Comparison of ENCODE assay signal across 14 cellular contexts in the genomic region with DNA sequence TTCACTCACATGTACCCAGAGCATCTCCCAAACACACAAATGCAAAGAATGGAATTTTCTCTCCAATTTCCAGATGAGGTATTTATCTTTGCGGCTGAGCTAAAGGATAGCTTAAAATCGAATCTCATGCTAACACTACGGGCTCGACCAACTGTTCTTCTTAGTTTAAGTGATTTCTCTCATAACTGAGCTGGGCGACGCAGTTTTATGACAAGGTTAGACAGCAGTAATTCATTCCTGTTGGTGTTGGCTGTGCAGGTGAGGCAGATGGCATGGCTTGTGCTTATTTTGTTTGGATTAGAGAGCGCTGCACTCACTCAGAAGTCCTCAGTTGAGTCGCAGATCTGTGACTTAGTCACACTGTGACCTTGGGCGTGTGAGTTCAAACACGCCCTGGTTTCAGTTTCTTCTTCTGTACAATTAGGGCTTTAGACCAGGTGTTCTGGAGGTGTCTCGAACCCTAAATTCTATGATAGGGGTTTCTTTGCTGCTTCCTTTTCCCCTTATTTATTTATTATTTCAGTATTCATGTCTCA. TPM values are rescaled to one million over a fixed set of nuclear protein-coding genes. Genes with fewer than 3 reads are reported as not detected.
DNase-seq lines count a peak whose midpoint lies in the region; ATAC-seq lines count a peak whose summit lies in the region.
"Had no signal": no experiment of that assay in that cellular context is flagged by ENCODE, and none has a peak within 500 bp of the region (broad histone marks: within the 10 kb centered on the region; RNA-seq: fewer than 3 reads in every experiment).

No MANE protein-coding gene starts in this region.

- no peaks in the 10 kb centered on the region for H3K9me3 ChIP-seq in right cardiac atrium (ENCODE audit: control insufficient read depth, low read length)
- H3K9me3 ChIP-seq: pancreas had no signal

- no peak overlapping the region for H3K4me3 ChIP-seq in right cardiac atrium (ENCODE audit: low read length)
- H3K4me3 ChIP-seq: pancreas had no signal

- intact Hi-C loops in left colon (cut with DNase I, micrococcal nuclease) (no loop called here), right cardiac atrium (cut with DNase I) (no loop called here)

- H3K4me1 ChIP-seq in right cardiac atrium (ENCODE audit: control insufficient read depth, insufficient read depth, low read length) = no peaks in the 10 kb centered on the region
- H3K4me1 ChIP-seq: pancreas had no signal

- H3K27ac ChIP-seq in right cardiac atrium (ENCODE audit: low read length) = no peak overlapping the region
- H3K27ac ChIP-seq: HL-60, pancreas had no signal

- DNase-seq in activated CD4-positive, alpha-beta T cell treated with anti-CD3 and anti-CD28 coated beads for 48 hours = peak; percentile 43
- DNase-seq in activated CD4-positive, alpha-beta T cell treated with anti-CD3 and anti-CD28 coated beads for 1 hour = no peak
- DNase-seq in SHP77 (lab: John Stamatoyannopoulos, UW) (peak; percentile 60 to 66), left colon (peak; percentile 33 to 53), SIG-M5 (lab: John Stamatoyannopoulos, UW) (no peak), right cardiac atrium (no peak)
- DNase-seq: activated naive CD4-positive, alpha-beta T cell treated with anti-CD3 and anti-CD28 coated beads, Interleukin-2, amount 10 ng/mL, durations not matched to agents 7 days and 5 days; KG1; NCI-H1105 treated with DMSO at 0.1 percent for 48 hours; pancreas; stimulated activated naive B cell treated with anti-CD40 and anti-IgM and Interleukin-4, amounts not matched to agents 10 μg/mL and 1 μg/mL and 100 μg/mL, for 72 hours had no signal

- 91% methylated on average over 11 of the region's 11 CpGs for WGBS in right cardiac atrium

- H3K27me3 ChIP-seq in right cardiac atrium (ENCODE audit: control insufficient read depth, insufficient read depth) = no peaks in the 10 kb centered on the region
- H3K27me3 ChIP-seq: pancreas had no signal

- peak; percentile 56 for ATAC-seq in GM19438 (IDR thresholded peaks at IDR 0.05; ENCODE audit: low read depth, unreplicated experiment)
- ATAC-seq in left colon = peak; percentile 93
- ATAC-seq in HG03571 (IDR thresholded peaks at IDR 0.05; ENCODE audit: unreplicated experiment) = no peak
- no peak for ATAC-seq in right cardiac atrium
- ATAC-seq: stimulated activated naive B cell treated with anti-CD40 and anti-IgM and Interleukin-4, amounts not matched to agents 10 μg/mL and 1 μg/mL and 100 μg/mL, for 72 hours had no signal

RNA-seq across cellular contexts. Expression of a gene that starts 41.5 kb away (rescaled TPM):
- 10 to 100 TPM; 42.3 to 54.7 TPM for total RNA-seq in left colon
- 10 to 100 TPM; 67.6 to 78.1 (median 73.1) TPM for total RNA-seq in right cardiac atrium
- 95.3 TPM for polyA plus RNA-seq in right cardiac atrium

RNA-seq across cellular contexts. Expression of a gene that starts 41.5 kb away (rescaled TPM):
- total RNA-seq in left colon = 10 to 100 TPM; 14.6 to 19.2 TPM
- total RNA-seq in right cardiac atrium = 10 to 100 TPM in 1 of 4 donors, 1 to 10 TPM in 3; 4.1 to 11.7 (median 6.7) TPM
- polyA plus RNA-seq in right cardiac atrium = 2.2 TPM

Comparison
In these comparisons a context has a peak if more than half of its experiments do, and no peak if none do; other contexts are left out.
1. DNase-seq: peak in activated CD4-positive, alpha-beta T cell treated with anti-CD3 and anti-CD28 coated beads for 48 hours (single experiment), SHP77 (2 of 2) and left colon (2 of 2); none in activated CD4-positive, alpha-beta T cell treated with anti-CD3 and anti-CD28 coated beads for 1 hour (single experiment), SIG-M5 (single experiment) and right cardiac atrium (0 of 3).
2. ATAC-seq: peak in GM19438 (single experiment) and left colon (single experiment); none in HG03571 (single experiment) and right cardiac atrium (0 of 2).